16 cellular contexts compared by ENCODE assay signal in genomic region chr3:112395166-112395894, GRCh38.
DNase-seq lines count a peak whose midpoint lies in the region; ATAC-seq, FAIRE-seq and TF ChIP-seq lines count a peak whose summit lies in the region.
"Had no signal": no experiment of that assay in that cellular context is flagged by ENCODE, and none has a peak within 500 bp of the region (broad histone marks: within the 10 kb centered on the region; RNA-seq: fewer than 3 reads in every experiment).

No MANE protein-coding gene starts in this region.

- H3K9ac ChIP-seq in H1 (replicated peaks in 1 of 4; ENCODE audit: extremely low read depth in 1 of 4, low read depth in 3 of 4, low read length in 3 of 4) (no peak overlapping the region), mesendoderm (ENCODE audit: low read length) (no peak overlapping the region)
- H3K9ac ChIP-seq: neural progenitor cell had no signal

- H3K79me1 ChIP-seq in H1 (ENCODE audit: low read depth, low read length) (no peaks in the 10 kb centered on the region), mesendoderm (ENCODE audit: low read length) (no peaks in the 10 kb centered on the region)

- H2BK15ac ChIP-seq in H1 (ENCODE audit: low read length) (no peak overlapping the region), mesendoderm (replicated peaks; ENCODE audit: low read depth) (no peak overlapping the region)

- no peak overlapping the region for H4K91ac ChIP-seq in H1 (replicated peaks; ENCODE audit: insufficient read length, low read length)

- no peak overlapping the region for H3K56ac ChIP-seq in H1 (replicated peaks; ENCODE audit: insufficient read length, low read depth, low read length)
- no peak overlapping the region for H3K56ac ChIP-seq in mesendoderm (ENCODE audit: low read length)

- H3K23me2 ChIP-seq in H1 (ENCODE audit: low read depth, low read length): no peaks in the 10 kb centered on the region

- H2BK20ac ChIP-seq in H1 (ENCODE audit: low read length): 0 out of 2 replicates have a peak overlapping the region, but pooled peaks have one; percentile 17

- H3K9me3 ChIP-seq in left ventricle myocardium inferior (replicated peaks) (peaks cover 13% of the 10 kb centered on the region), H1 (ENCODE audit: insufficient read depth in 2 of 2, low read depth in 1 of 2, low read length in 1 of 2) (peaks cover 6 to 11% of the 10 kb centered on the region in 2 experiments; a peak in 3 of 4 replicates), osteoblast (ENCODE audit: low read depth, low read length) (no peaks in the 10 kb centered on the region)
- H3K9me3 ChIP-seq: upper lobe of left lung had no signal

- H3K27me3 ChIP-seq in left ventricle myocardium inferior (ENCODE audit: low read depth): no peaks in the 10 kb centered on the region
- no peaks in the 10 kb centered on the region for H3K27me3 ChIP-seq in H1 (replicated peaks in 1 of 4; ENCODE audit: control insufficient read depth in 3 of 4, extremely low read depth in 1 of 4, insufficient read depth in 3 of 4, low read length in 3 of 4)
- H3K27me3 ChIP-seq in mesendoderm (ENCODE audit: insufficient read depth, low read length, poor library complexity): no peaks in the 10 kb centered on the region
- no peaks in the 10 kb centered on the region for H3K27me3 ChIP-seq in osteoblast (ENCODE audit: insufficient read depth, low read length)
- H3K27me3 ChIP-seq: neural progenitor cell, upper lobe of left lung had no signal

- no peak for TF ChIP-seq CTCF in left ventricle myocardium inferior (IDR thresholded peaks at IDR 0.05; ENCODE audit: borderline replicate concordance)
- TF ChIP-seq CTCF in H1 (IDR thresholded peaks at IDR 0.05; ENCODE audit: control extremely low read depth in 1 of 3, insufficient read depth in 1 of 3, low read depth in 1 of 3, low read length in 3 of 3): no peak
- TF ChIP-seq CTCF in osteoblast (IDR thresholded peaks at IDR 0.05; ENCODE audit: extremely low read depth, low read depth, low read length): no peak

- H4K5ac ChIP-seq in H1 (ENCODE audit: insufficient read length, low read depth, low read length): no peak overlapping the region
- no peak overlapping the region for H4K5ac ChIP-seq in mesendoderm (ENCODE audit: low read length)

- DNase-seq in left ventricle myocardium inferior: no peak
- DNase-seq in left ventricle myocardium superior: no peak
- DNase-seq in H1 (ENCODE audit: low read depth in 1 of 2, low spot score in 2 of 2): no peak
- DNase-seq in mesendoderm: no peak
- DNase-seq in DMS 273 treated with DMSO at 0.1 percent for 48 hours (lab: John Stamatoyannopoulos, UW): no peak
- no peak for DNase-seq in osteoblast (ENCODE audit: insufficient read length, low spot score, missing footprints)
- no peak for DNase-seq in GM19240 (ENCODE audit: insufficient read length, low spot score)
- DNase-seq: cerebellar nuclear complex; NCI-H2081; stimulated activated CD4-positive, alpha-beta T cell treated with anti-CD3 and anti-CD28 coated beads, Interleukin-4, amount 100 ng/mL, for 1 hour; T-helper 2 cell; upper lobe of left lung had no signal

- H2BK5ac ChIP-seq in H1 (ENCODE audit: low read depth, low read length) (no peak overlapping the region; the same call in 1 of the 2 replicates), mesendoderm (ENCODE audit: low read length) (peak overlapping the region; percentile 48)

- no peak overlapping the region for H4K8ac ChIP-seq in H1 (ENCODE audit: extremely low read depth, insufficient read depth, low read length)
- no peak overlapping the region for H4K8ac ChIP-seq in mesendoderm (ENCODE audit: low read depth, low read length)

- TF ChIP-seq RAD21 in H1 (IDR thresholded peaks at IDR 0.05 in 1 of 2, conservative IDR thresholded peaks at IDR 0.05 in 1 of 2; ENCODE audit: low read depth in 2 of 2, low read length in 2 of 2): no peak

- H3K23ac ChIP-seq in H1 (ENCODE audit: insufficient read length) (no peak overlapping the region), mesendoderm (ENCODE audit: low read length) (no peak overlapping the region)

- FAIRE-seq in H1 (lab: Jason Lieb, UNC): no peak

- H3K4ac ChIP-seq in H1 (replicated peaks; ENCODE audit: insufficient read length, low read depth, low read length) (no peak overlapping the region), mesendoderm (ENCODE audit: low read depth, low read length) (no peak overlapping the region)

- peak overlapping the region; percentile 17 for H3K27ac ChIP-seq in left ventricle myocardium inferior (replicated peaks)
- no peak overlapping the region for H3K27ac ChIP-seq in H1 (ENCODE audit: low read depth, low read length)
- no peak overlapping the region for H3K27ac ChIP-seq in mesendoderm (ENCODE audit: low read depth, low read length)
- no peak overlapping the region for H3K27ac ChIP-seq in osteoblast (ENCODE audit: low read depth, low read length)
- H3K27ac ChIP-seq: neural progenitor cell had no signal

- 90% methylated on average over 4 of the region's 5 CpGs; no CpG with 5 or more reads in 1 of the 2 experiments for WGBS in H1 (ENCODE audit: extremely low coverage in 1 of 2, insufficient coverage in 1 of 2, insufficient read length in 1 of 2, insufficient replicate concordance in 2 of 2, low coverage in 1 of 2, low lambda C conversion rate in 2 of 2, missing lambda C conversion rate in 1 of 2), 2 experiments
- no CpG with 5 or more reads among the region's 5 CpGs for WGBS in mesendoderm (ENCODE audit: extremely low coverage, insufficient coverage, low lambda C conversion rate)

- no peak for TF ChIP-seq EP300 in H1 (IDR thresholded peaks at IDR 0.05; ENCODE audit: borderline replicate concordance in 1 of 2, low read depth in 2 of 2, low read length in 2 of 2)

- no peak overlapping the region for H3K4me3 ChIP-seq in left ventricle myocardium inferior
- H3K4me3 ChIP-seq in H1 (ENCODE audit: extremely low read depth in 1 of 4, insufficient read depth in 2 of 4, low read depth in 3 of 4, low read length in 4 of 4): no peak overlapping the region
- H3K4me3 ChIP-seq in mesendoderm (ENCODE audit: low read length): no peak overlapping the region
- H3K4me3 ChIP-seq in osteoblast (ENCODE audit: insufficient read depth, low read length): no peak overlapping the region
- H3K4me3 ChIP-seq: neural progenitor cell, upper lobe of left lung had no signal

- no peak overlapping the region for H2BK12ac ChIP-seq in H1 (ENCODE audit: low read depth, low read length)

- H3K4me2 ChIP-seq in H1 (ENCODE audit: insufficient read depth in 1 of 2, low read depth in 2 of 2, low read length in 2 of 2) (no peak overlapping the region), mesendoderm (ENCODE audit: low read length) (no peak overlapping the region), osteoblast (ENCODE audit: insufficient read depth, low read length) (no peak overlapping the region)
- H3K4me2 ChIP-seq: neural progenitor cell had no signal

- H3K4me1 ChIP-seq in left ventricle myocardium inferior (peaks cover 30% of the 10 kb centered on the region), H1 (replicated peaks in 1 of 4; ENCODE audit: control insufficient read depth in 3 of 4, insufficient read depth in 4 of 4, low read length in 3 of 4) (peaks cover 4 to 21% (median 17%) of the 10 kb centered on the region in 4 experiments; a peak in 5 of 7 replicates), mesendoderm (ENCODE audit: control insufficient read depth, low read depth, low read length) (peaks cover 15% of the 10 kb centered on the region), osteoblast (ENCODE audit: insufficient read depth, low read length) (peaks cover 16% of the 10 kb centered on the region)

- H2AFZ ChIP-seq in H1 (ENCODE audit: low read length): no peak overlapping the region
- no peak overlapping the region for H2AFZ ChIP-seq in osteoblast (ENCODE audit: low read length)
- H2AFZ ChIP-seq: neural progenitor cell had no signal

- H3K36me3 ChIP-seq in left ventricle myocardium inferior (no peaks in the 10 kb centered on the region), H1 (ENCODE audit: control insufficient read depth in 2 of 4, insufficient read depth in 4 of 4, low read length in 3 of 4) (peaks cover 0 to 3% (median 0%) of the 10 kb centered on the region in 4 experiments; a peak in 2 of 8 replicates), mesendoderm (ENCODE audit: control insufficient read depth, insufficient read depth, low read length) (no peaks in the 10 kb centered on the region), osteoblast (ENCODE audit: insufficient read depth, low read length) (no peaks in the 10 kb centered on the region)
- H3K36me3 ChIP-seq: upper lobe of left lung had no signal

- no peak overlapping the region for H2BK120ac ChIP-seq in H1 (replicated peaks; ENCODE audit: low read depth, low read length)
- H2BK120ac ChIP-seq in mesendoderm (ENCODE audit: low read depth, low read length): peak overlapping the region; percentile 1

- TF ChIP-seq POLR2A in H1 (IDR thresholded peaks at IDR 0.05; ENCODE audit: control extremely low read depth in 1 of 2, low read depth in 2 of 2, low read length in 2 of 2): no peak

- intact Hi-C loops in left ventricle myocardium inferior (cut with micrococcal nuclease) (no loop called here), left ventricle myocardium superior (cut with micrococcal nuclease) (no loop called here)

- ATAC-seq in left ventricle myocardium superior: no peak
- no peak for ATAC-seq in GM21825 (IDR thresholded peaks at IDR 0.05; ENCODE audit: unreplicated experiment)
- ATAC-seq: left lobe of liver, sciatic nerve had no signal

- H3K14ac ChIP-seq in H1 (ENCODE audit: insufficient read length): no peak overlapping the region

- H3K18ac ChIP-seq in H1 (ENCODE audit: extremely low read depth, low read length): no peak overlapping the region
- no peak overlapping the region for H3K18ac ChIP-seq in mesendoderm (ENCODE audit: low read length)

- H4K20me1 ChIP-seq in H1 (replicated peaks in 1 of 2; ENCODE audit: control insufficient read depth in 1 of 2, insufficient read depth in 2 of 2, low read length in 2 of 2): no peaks in the 10 kb centered on the region
- H4K20me1 ChIP-seq in osteoblast (ENCODE audit: insufficient read depth, low read length): no peaks in the 10 kb centered on the region

- H2AK5ac ChIP-seq in H1 (ENCODE audit: low read depth, low read length): no peak overlapping the region; the same call in 1 of the 2 replicates
- no peak overlapping the region for H2AK5ac ChIP-seq in mesendoderm (ENCODE audit: low read length)

- H3K79me2 ChIP-seq in H1 (ENCODE audit: control insufficient read depth in 1 of 2, insufficient read depth in 2 of 2, low read length in 2 of 2) (no peaks in the 10 kb centered on the region), mesendoderm (ENCODE audit: control insufficient read depth, insufficient read depth, low read length) (no peaks in the 10 kb centered on the region), osteoblast (ENCODE audit: insufficient read depth, low read length) (no peaks in the 10 kb centered on the region)

- POLR2A ChIA-PET in H1 (lab: Charles Lee; ENCODE audit: partially characterized antibody): interaction anchor here (0.7 kb wide), 1 partner anchor 427 kb away, joined by 3 read pairs; no protein-coding TSS in a partner anchor

- CTCF ChIA-PET in H1 (lab: Charles Lee; ENCODE audit: partially characterized antibody): interaction anchor here (1.0 kb wide), 1 partner anchor 11 kb away, joined by 3 read pairs; no protein-coding TSS in a partner anchor

TF ChIP-seq in H1, 55 proteins besides CTCF, POLR2A, EP300 and RAD21 (continues in another document):
- TF ChIP-seq RBBP5 (IDR thresholded peaks at IDR 0.05; ENCODE audit: borderline replicate concordance, low read depth, low read length) (no peak), SP1 (IDR thresholded peaks at IDR 0.05; ENCODE audit: low read depth, low read length) (no peak)
